Comparison of ENCODE assay signal across 7 cellular contexts in the genomic region with DNA sequence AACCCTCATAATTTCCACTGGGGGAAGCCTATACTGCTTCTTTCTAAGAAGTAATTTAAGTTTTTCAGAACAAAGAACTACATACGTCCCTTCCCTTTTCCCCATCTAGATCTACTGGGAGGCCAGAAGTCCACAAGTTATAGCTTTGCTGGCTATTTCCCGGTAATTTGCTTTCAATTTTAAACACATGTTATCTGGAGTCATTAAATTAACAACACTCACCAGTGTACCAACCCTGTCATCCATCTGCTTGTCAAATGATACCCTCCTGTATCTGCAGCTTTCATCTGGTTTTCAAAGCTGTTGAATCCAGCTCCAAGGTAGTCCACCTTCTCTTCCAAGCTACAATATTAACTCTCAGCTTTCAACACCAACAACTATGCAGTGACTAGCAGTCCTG.
"Had no signal": no experiment of that assay in that cellular context is flagged by ENCODE, and none has a peak within 500 bp of the region (broad histone marks: within the 10 kb centered on the region; RNA-seq: fewer than 3 reads in every experiment).

No MANE protein-coding gene starts in this region.

- ATAC-seq: GM23338 had no signal

- H3K9me3 Mint-ChIP-seq: GM23338, H9 had no signal

- H3K4me2 ChIP-seq: GM23338 had no signal

- H3K27ac Mint-ChIP-seq: GM23338, H9 had no signal

- H3K4me3 ChIP-seq: GM23338 had no signal

- FAIRE-seq: H1, H54, HTR-8/SVneo had no signal

- H3K4me3 Mint-ChIP-seq: GM23338, H9 had no signal

- DNase-seq: H9, HCEC 1CT, IMR-90 had no signal
